Comparison of ENCODE assay signal across 8 cellular contexts in genomic region chr19:43504426-43505185, GRCh38. TPM values are rescaled to one million over a fixed set of nuclear protein-coding genes. Genes with fewer than 3 reads are reported as not detected.
A peak's percentile ranks its signal among the peaks of the same experiment; 100 is the strongest.
DNase-seq lines count a peak whose midpoint lies in the region; TF ChIP-seq lines count a peak whose summit lies in the region.

Gene PHLDB3 (minus strand): TSS chr19:43504746. CDS start chr19:43504118, 628 bp downstream.

- no peak for DNase-seq in GM06990 (ENCODE audit: extremely low read depth, insufficient read length)
- DNase-seq in HAP-1 (ENCODE audit: low spot score in 2 of 2) = no peak
- DNase-seq in NCI-H146 treated with DMSO at 0.1 percent for 48 hours (lab: John Stamatoyannopoulos, UW; ENCODE audit: unreplicated experiment) = peak; percentile 64
- peak; percentile 82 for DNase-seq in activated CD8-positive, alpha-beta memory T cell treated with anti-CD3 and anti-CD28 coated beads, Interleukin-2, amount 50 U/mL, for 48 hours
- DNase-seq in fibroblast of the aortic adventitia (ENCODE audit: low read depth) = no peak
- no peak for DNase-seq in D341Med (ENCODE audit: low spot score)
- no peak for DNase-seq in GM20000 (ENCODE audit: low spot score)

- no peaks in the 10 kb centered on the region for H3K27me3 ChIP-seq in GM06990 (replicated peaks; ENCODE audit: control insufficient read depth, insufficient read depth, low read length)
- H3K27me3 ChIP-seq in HAP-1 (ENCODE audit: low read depth) = no peaks in the 10 kb centered on the region
- peaks cover 18% of the 10 kb centered on the region for H3K27me3 ChIP-seq in neutrophil

- TF ChIP-seq CTCF in GM06990 (IDR thresholded peaks at IDR 0.05; ENCODE audit: insufficient read depth, low read length, poor library complexity, severe bottlenecking) = no peak
- no peak for TF ChIP-seq CTCF in fibroblast of the aortic adventitia (IDR thresholded peaks at IDR 0.05; ENCODE audit: insufficient read depth, low read length)
- TF ChIP-seq CTCF in neutrophil (IDR thresholded peaks at IDR 0.05) = no peak
- TF ChIP-seq CTCF in GM20000 (IDR thresholded peaks at IDR 0.05; ENCODE audit: extremely low read depth, missing control alignments) = no peak

- no peaks in the 10 kb centered on the region for H3K9me3 ChIP-seq in HAP-1
- no peaks in the 10 kb centered on the region for H3K9me3 ChIP-seq in neutrophil

- H3K36me3 ChIP-seq in GM06990 (ENCODE audit: control insufficient read depth, insufficient read depth, low read length) (no peaks in the 10 kb centered on the region; the same call in none of the 2 replicates), HAP-1 (replicated peaks) (peaks cover 3% of the 10 kb centered on the region; the same call in 1 of the 2 replicates), neutrophil (peaks cover 34% of the 10 kb centered on the region)

- no peaks in the 10 kb centered on the region for H3K4me1 ChIP-seq in HAP-1
- peaks cover 10 to 15% of the 10 kb centered on the region in 2 experiments for H3K4me1 ChIP-seq in neutrophil (ENCODE audit: control insufficient read depth in 1 of 2, insufficient read depth in 1 of 2, low read depth in 1 of 2, low read length in 1 of 2)

- H3K27ac ChIP-seq in neutrophil = peak within 1 kb of the TSS; percentile 58

- peak within 1 kb of the TSS; percentile 86 for H3K4me3 ChIP-seq in GM06990 (replicated peaks; ENCODE audit: low read depth, low read length)
- peak within 1 kb of the TSS; percentile 73 for H3K4me3 ChIP-seq in HAP-1
- H3K4me3 ChIP-seq in fibroblast of the aortic adventitia (ENCODE audit: low read depth, low read length) = peak within 1 kb of the TSS; percentile 94
- peak within 1 kb of the TSS; percentile 65 to 90 for H3K4me3 ChIP-seq in neutrophil (ENCODE audit: low read depth in 1 of 2, low read length in 1 of 2)

- in situ Hi-C loops in HAP-1 (cut with MboI; ENCODE audit: low sequenced_read_pairs) = no loop called here

RNA-seq across cellular contexts. Expression of gene PHLDB3, which starts in this region (rescaled TPM):
- 8.0 and 11.4 TPM in 2 replicates for total RNA-seq in fibroblast of the aortic adventitia (ENCODE audit: low replicate concordance)

Comparison
In these comparisons a context has a peak if more than half of its experiments do, and no peak if none do; other contexts are left out.
1. DNase-seq: peak in NCI-H146 treated with DMSO at 0.1 percent for 48 hours (single experiment) and activated CD8-positive, alpha-beta memory T cell treated with anti-CD3 and anti-CD28 coated beads, Interleukin-2, amount 50 U/mL, for 48 hours (single experiment); none in GM06990 (single experiment), HAP-1 (0 of 2), fibroblast of the aortic adventitia (single experiment), D341Med (single experiment) and GM20000 (single experiment).
2. Peak in every context shown above with its lines, with median percentiles within 50 percentile points of each other: H3K4me3 ChIP-seq.